Comparison of ENCODE assay signal across 28 cellular contexts in the genomic region with DNA sequence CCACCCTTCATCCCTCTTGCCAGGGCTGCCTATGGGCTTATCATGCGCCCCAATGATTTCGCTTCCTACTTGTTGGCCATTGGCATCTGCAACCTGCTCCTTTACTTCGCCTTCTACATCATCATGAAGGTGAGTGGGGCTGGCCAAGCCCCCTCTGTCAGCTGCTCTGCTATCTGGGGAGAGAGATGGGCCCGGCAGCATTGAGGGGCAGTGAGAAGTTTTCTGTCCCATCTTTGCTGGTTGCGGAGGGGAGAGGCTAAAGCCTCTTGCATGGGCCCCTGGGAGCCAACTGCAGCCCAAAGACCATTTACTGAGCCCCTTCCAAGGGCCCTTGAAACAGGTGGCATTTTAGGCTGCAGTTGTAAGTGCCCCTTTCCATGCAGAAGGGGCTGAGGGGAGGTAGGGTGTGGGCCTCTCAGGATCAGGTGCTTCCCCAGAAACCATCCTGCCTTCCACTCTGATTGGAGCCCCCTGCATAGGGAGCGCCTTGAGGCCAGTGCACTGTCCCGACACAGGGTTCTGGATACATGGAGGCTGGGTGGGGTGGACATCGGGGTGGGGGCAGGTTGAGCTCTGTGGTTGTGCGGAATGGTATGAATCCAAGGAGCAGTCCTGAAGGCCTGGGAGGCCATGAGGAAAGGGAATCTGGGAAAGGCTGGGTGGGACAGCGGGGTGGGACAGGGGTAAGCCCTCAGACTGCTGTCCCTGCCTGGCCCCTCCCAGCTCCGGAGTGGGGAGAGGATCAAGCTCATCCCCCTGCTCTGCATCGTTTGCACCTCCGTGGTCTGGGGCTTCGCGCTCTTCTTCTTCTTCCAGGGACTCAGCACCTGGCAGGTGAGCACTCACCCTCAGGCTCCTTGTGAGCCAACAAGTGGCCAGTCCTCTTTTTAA. TPM values are rescaled to one million over a fixed set of nuclear protein-coding genes. Genes with fewer than 3 reads are reported as not detected.
DNase-seq lines count a peak whose midpoint lies in the region; ATAC-seq and TF ChIP-seq lines count a peak whose summit lies in the region.
"Had no signal": no experiment of that assay in that cellular context is flagged by ENCODE, and none has a peak within 500 bp of the region (broad histone marks: within the 10 kb centered on the region; RNA-seq: fewer than 3 reads in every experiment).

No MANE protein-coding gene starts in this region.

- H3K18ac ChIP-seq in IMR-90 (ENCODE audit: low read depth, low read length), result no peak overlapping the region

- no peak overlapping the region for H3K4me2 ChIP-seq in IMR-90 (ENCODE audit: low read depth, low read length)
- H3K4me2 ChIP-seq: KMS-11, PC-9 had no signal

- BruUV-seq in IMR-90 (replicated peaks; lab: Mats Ljungman, UMichigan), result no TSS peak

- H2AK5ac ChIP-seq in IMR-90 (ENCODE audit: low read depth, low read length), result peak overlapping the region; percentile 21; the same call in 1 of the 2 replicates

- H3K27me3 Mint-ChIP-seq in activated naive CD8-positive, alpha-beta T cell, result no peaks in the 10 kb centered on the region
- H3K27me3 Mint-ChIP-seq in activated naive CD8-positive, alpha-beta T cell treated with anti-CD3 and anti-CD28 coated beads for 36 hours, result no peaks in the 10 kb centered on the region
- H3K27me3 Mint-ChIP-seq in effector memory CD8-positive, alpha-beta T cell, result no peaks in the 10 kb centered on the region
- H3K27me3 Mint-ChIP-seq: type B pancreatic cell had no signal

- TF ChIP-seq POLR2A in IMR-90 (IDR thresholded peaks at IDR 0.05; ENCODE audit: low read depth, low read length), result no peak

- CTCF ChIA-PET in IMR-90 (lab: Yijun Ruan, JAX), result interaction anchor here (0.6 kb wide), 1 partner anchor 455 kb away, joined by 8 read pairs; no protein-coding TSS in a partner anchor

- H3K23ac ChIP-seq in IMR-90 (ENCODE audit: low read depth, low read length), result no peak overlapping the region

- H3K27ac Mint-ChIP-seq in activated naive CD8-positive, alpha-beta T cell, result peak overlapping the region; percentile 50
- H3K27ac Mint-ChIP-seq in activated naive CD8-positive, alpha-beta T cell treated with anti-CD3 and anti-CD28 coated beads for 36 hours, result no peak overlapping the region
- peak overlapping the region; percentile 60 to 77 for H3K27ac Mint-ChIP-seq in effector memory CD8-positive, alpha-beta T cell
- peak overlapping the region; percentile 53 for H3K27ac Mint-ChIP-seq in stimulated activated effector memory CD8-positive, alpha-beta T cell treated with anti-CD3 and anti-CD28 coated beads, Interleukin-12 subunit alpha, Interleukin-12 subunit beta, amount 100 ng/mL, for 72 hours
- H3K27ac Mint-ChIP-seq: type B pancreatic cell had no signal

- no peak overlapping the region for H2AFZ ChIP-seq in IMR-90 (replicated peaks; ENCODE audit: low read length, poor library complexity)
- H2AFZ ChIP-seq: parathyroid adenoma, PC-9 had no signal

- in situ Hi-C loops in IMR-90 (cut with MboI; ENCODE audit: low sequenced_read_pairs), result no loop called here

- no peak overlapping the region for H3K9ac ChIP-seq in IMR-90 (ENCODE audit: low read depth, low read length)
- H3K9ac ChIP-seq: KMS-11, parathyroid adenoma had no signal

- POLR2A ChIA-PET in IMR-90 (lab: Charles Lee; ENCODE audit: unreplicated experiment), result interaction anchor here (0.9 kb wide), 1 partner anchor 13 kb away, joined by 5 read pairs; no protein-coding TSS in a partner anchor

- 94% methylated on average over 4 of the region's 15 CpGs; no CpG with 5 or more reads in 1 of the 2 experiments for WGBS in IMR-90 (ENCODE audit: extremely low coverage in 2 of 2, insufficient read length in 1 of 2), 2 experiments

- no peak for DNase-seq in activated naive CD8-positive, alpha-beta T cell treated with anti-CD3 and anti-CD28 coated beads for 36 hours
- no peak for DNase-seq in IMR-90
- no peak for DNase-seq in effector memory CD8-positive, alpha-beta T cell
- no peak for DNase-seq in stimulated activated effector memory CD8-positive, alpha-beta T cell treated with anti-CD3 and anti-CD28 coated beads, Interleukin-12 subunit alpha, Interleukin-12 subunit beta, amount 100 ng/mL, for 72 hours (ENCODE audit: low spot score in 2 of 2)
- no peak for DNase-seq in C1 segment of cervical spinal cord (lab: John Stamatoyannopoulos, UW)
- no peak for DNase-seq in NCI-H446 (lab: John Stamatoyannopoulos, UW)
- DNase-seq: activated CD4-positive, alpha-beta T cell treated with anti-CD3 and anti-CD28 coated beads, Interleukin-2, amount 50 U/mL, for 4 hours; activated CD4-positive, CD25-positive, alpha-beta regulatory T cell; activated CD8-positive, alpha-beta memory T cell treated with anti-CD3 and anti-CD28 coated beads, Interleukin-2, amount 50 U/mL, for 4 hours; amygdala; BE2C; DND-41; effector CD4-positive, alpha-beta T cell; HCEC 1CT; NCI-H1694; NCI-H510A treated with DMSO at 0.1 percent for 48 hours; PC-9; SHP77; stimulated activated CD4-positive, alpha-beta T cell treated with anti-CD3 and anti-CD28 coated beads, Interleukin-2, amount 100 ng/mL, for 24 hours; substantia nigra had no signal

- no peak overlapping the region for H2BK15ac ChIP-seq in IMR-90 (ENCODE audit: low read depth, low read length)

- ATAC-seq in IMR-90 (ENCODE audit: low read depth) (no peak), HG03442 (IDR thresholded peaks at IDR 0.05; ENCODE audit: unreplicated experiment) (no peak)
- ATAC-seq in effector memory CD8-positive, alpha-beta T cell (replicated peaks), result no peak
- no peak for ATAC-seq in stimulated activated effector memory CD8-positive, alpha-beta T cell treated with anti-CD3 and anti-CD28 coated beads, Interleukin-12 subunit alpha, Interleukin-12 subunit beta, amount 100 ng/mL, for 72 hours

- H2BK20ac ChIP-seq in IMR-90 (ENCODE audit: low read depth, low read length), result no peak overlapping the region

- H3K9me3 ChIP-seq in IMR-90 (ENCODE audit: control insufficient read depth, insufficient read depth, low read length), result no peaks in the 10 kb centered on the region
- H3K9me3 ChIP-seq: BE2C, breast epithelium, right atrium auricular region had no signal

- H2BK120ac ChIP-seq in IMR-90 (ENCODE audit: low read depth, low read length), result no peak overlapping the region

- intact Hi-C loops in IMR-90 (cut with micrococcal nuclease), result no loop called here

- H4K91ac ChIP-seq in IMR-90 (ENCODE audit: insufficient read depth, low read depth, low read length), result no peak overlapping the region

- H3K4me3 Mint-ChIP-seq in activated naive CD8-positive, alpha-beta T cell, result no peak overlapping the region
- no peak overlapping the region for H3K4me3 Mint-ChIP-seq in activated naive CD8-positive, alpha-beta T cell treated with anti-CD3 and anti-CD28 coated beads for 36 hours
- H3K4me3 Mint-ChIP-seq in effector memory CD8-positive, alpha-beta T cell, result no peak overlapping the region
- no peak overlapping the region for H3K4me3 Mint-ChIP-seq in stimulated activated effector memory CD8-positive, alpha-beta T cell treated with anti-CD3 and anti-CD28 coated beads, Interleukin-12 subunit alpha, Interleukin-12 subunit beta, amount 100 ng/mL, for 72 hours
- H3K4me3 Mint-ChIP-seq: nephron, type B pancreatic cell had no signal

- no peak overlapping the region for H3K27ac ChIP-seq in IMR-90 (ENCODE audit: insufficient read depth, low read length)
- H3K27ac ChIP-seq: KMS-11, parathyroid adenoma, PC-9, right atrium auricular region had no signal

- dilution Hi-C loops in IMR-90 (cut with HindIII; ENCODE audit: low sequenced_read_pairs, unreplicated experiment), result no loop called here

- TF ChIP-seq RAD21 in IMR-90 (IDR thresholded peaks at IDR 0.05; ENCODE audit: low read length), result no peak

- H3K36me3 Mint-ChIP-seq in activated naive CD8-positive, alpha-beta T cell, result no peaks in the 10 kb centered on the region
- H3K36me3 Mint-ChIP-seq in activated naive CD8-positive, alpha-beta T cell treated with anti-CD3 and anti-CD28 coated beads for 36 hours, result peaks cover 6% of the 10 kb centered on the region
- peaks cover 21% of the 10 kb centered on the region for H3K36me3 Mint-ChIP-seq in effector memory CD8-positive, alpha-beta T cell (ENCODE audit: insufficient read depth)
- H3K36me3 Mint-ChIP-seq in stimulated activated effector memory CD8-positive, alpha-beta T cell treated with anti-CD3 and anti-CD28 coated beads, Interleukin-12 subunit alpha, Interleukin-12 subunit beta, amount 100 ng/mL, for 72 hours, result peaks cover 14% of the 10 kb centered on the region

- H3K56ac ChIP-seq in IMR-90 (ENCODE audit: extremely low read depth, insufficient read depth, low read length), result no peak overlapping the region

- no peak for TF ChIP-seq CTCF in IMR-90 (conservative IDR thresholded peaks at IDR 0.05; ENCODE audit: low read depth, low read length)

- H4K5ac ChIP-seq in IMR-90 (ENCODE audit: low read depth, low read length), result no peak overlapping the region

- H3K9me3 Mint-ChIP-seq in activated naive CD8-positive, alpha-beta T cell (ENCODE audit: low read depth), result no peaks in the 10 kb centered on the region
- no peaks in the 10 kb centered on the region for H3K9me3 Mint-ChIP-seq in activated naive CD8-positive, alpha-beta T cell treated with anti-CD3 and anti-CD28 coated beads for 36 hours
- H3K9me3 Mint-ChIP-seq in effector memory CD8-positive, alpha-beta T cell, result no peaks in the 10 kb centered on the region
- no peaks in the 10 kb centered on the region for H3K9me3 Mint-ChIP-seq in stimulated activated effector memory CD8-positive, alpha-beta T cell treated with anti-CD3 and anti-CD28 coated beads, Interleukin-12 subunit alpha, Interleukin-12 subunit beta, amount 100 ng/mL, for 72 hours
- H3K9me3 Mint-ChIP-seq: nephron, type B pancreatic cell had no signal

- H2BK5ac ChIP-seq in IMR-90 (ENCODE audit: low read depth, low read length, poor library complexity, severe bottlenecking), result no peak overlapping the region

- no peaks in the 10 kb centered on the region for H3K27me3 ChIP-seq in IMR-90 (ENCODE audit: control insufficient read depth, insufficient read depth, low read length)
- H3K27me3 ChIP-seq: BE2C, breast epithelium, right atrium auricular region had no signal

- H3K4me1 Mint-ChIP-seq in activated naive CD8-positive, alpha-beta T cell (ENCODE audit: low read depth), result peaks cover 2% of the 10 kb centered on the region
- no peaks in the 10 kb centered on the region for H3K4me1 Mint-ChIP-seq in activated naive CD8-positive, alpha-beta T cell treated with anti-CD3 and anti-CD28 coated beads for 36 hours
- H3K4me1 Mint-ChIP-seq in effector memory CD8-positive, alpha-beta T cell (ENCODE audit: low read depth in 2 of 2), result peaks cover 4 to 7% of the 10 kb centered on the region in 2 donors
- H3K4me1 Mint-ChIP-seq in stimulated activated effector memory CD8-positive, alpha-beta T cell treated with anti-CD3 and anti-CD28 coated beads, Interleukin-12 subunit alpha, Interleukin-12 subunit beta, amount 100 ng/mL, for 72 hours, result no peaks in the 10 kb centered on the region

- no peak overlapping the region for H3K4ac ChIP-seq in IMR-90 (ENCODE audit: low read depth, low read length)

- H3K4me3 ChIP-seq in IMR-90 (ENCODE audit: insufficient read depth, low read depth, low read length), result no peak overlapping the region
- H3K4me3 ChIP-seq: breast epithelium, PC-9, right atrium auricular region had no signal

- peak overlapping the region; percentile 42 for H2AK9ac ChIP-seq in IMR-90 (replicated peaks; ENCODE audit: low read depth, low read length, poor library complexity)

- H4K20me1 ChIP-seq in IMR-90 (ENCODE audit: insufficient read depth, low read length), result no peaks in the 10 kb centered on the region; the same call in 1 of the 2 replicates

- peaks cover 10% of the 10 kb centered on the region for H3K9me1 ChIP-seq in IMR-90 (ENCODE audit: insufficient read depth, low read length)

- H3K14ac ChIP-seq in IMR-90 (replicated peaks; ENCODE audit: low read depth, low read length), result no peak overlapping the region

- peaks cover 52% of the 10 kb centered on the region for H3K36me3 ChIP-seq in IMR-90 (ENCODE audit: control insufficient read depth, insufficient read depth, low read length)
- H3K36me3 ChIP-seq: breast epithelium had no signal

- H3K79me1 ChIP-seq in IMR-90 (ENCODE audit: low read depth in 1 of 2, low read length in 2 of 2), result peaks cover 6 to 18% of the 10 kb centered on the region in 2 experiments; a peak in 3 of 4 replicates

- H4K8ac ChIP-seq in IMR-90 (ENCODE audit: low read depth in 2 of 2, low read length in 2 of 2), result no peak overlapping the region

- H3K4me1 ChIP-seq in IMR-90 (ENCODE audit: control insufficient read depth, insufficient read depth, low read length), result peaks cover 9% of the 10 kb centered on the region
- H3K4me1 ChIP-seq: BE2C, parathyroid adenoma had no signal

RNA-seq across cellular contexts. Expression of gene TAGLN, which starts 5.8 kb away (rescaled TPM):
- 1 to 10 TPM; 2.0 TPM for total RNA-seq in activated naive CD8-positive, alpha-beta T cell treated with anti-CD3 and anti-CD28 coated beads for 36 hours
- total RNA-seq in IMR-90 (2012; rRNA removed), result 1,558 and 2,558 TPM in 2 replicates
- 3,760 and 3,780 TPM in 2 replicates for polyA plus RNA-seq in IMR-90 (2012; rRNA removed)
- polyA plus RNA-seq in IMR-90 (2012; cell fraction: cytosol; rRNA removed), result 3,517 and 4,395 TPM in 2 replicates
- 1,556 and 1,814 TPM in 2 replicates for polyA plus RNA-seq in IMR-90 (2012; cell fraction: nucleus; rRNA removed; ENCODE audit: low replicate concordance)

RNA-seq across cellular contexts. Expression of gene SIDT2, which starts 14.8 kb away (rescaled TPM):
- total RNA-seq in activated naive CD8-positive, alpha-beta T cell treated with anti-CD3 and anti-CD28 coated beads for 36 hours, result 1 to 10 TPM; 8.0 to 8.7 TPM
- total RNA-seq in IMR-90 (2012; rRNA removed), result 6.7 and 7.3 TPM in 2 replicates
- polyA plus RNA-seq in IMR-90 (2012; rRNA removed), result 29.7 and 30.3 TPM in 2 replicates
- polyA plus RNA-seq in IMR-90 (2012; cell fraction: cytosol; rRNA removed), result 13.2 and 30.9 TPM in 2 replicates
- polyA plus RNA-seq in IMR-90 (2012; cell fraction: nucleus; rRNA removed; ENCODE audit: low replicate concordance), result 68.9 and 117 TPM in 2 replicates

RNA-seq across cellular contexts. Expression of gene PCSK7, which starts 38.5 kb away (rescaled TPM):
- total RNA-seq in activated naive CD8-positive, alpha-beta T cell treated with anti-CD3 and anti-CD28 coated beads for 36 hours, result 10 to 100 TPM; 85.0 to 85.9 TPM
- 35.8 and 36.7 TPM in 2 replicates for total RNA-seq in IMR-90 (2012; rRNA removed)
- 48.4 and 54.3 TPM in 2 replicates for polyA plus RNA-seq in IMR-90 (2012; rRNA removed)
- 30.1 and 48.3 TPM in 2 replicates for polyA plus RNA-seq in IMR-90 (2012; cell fraction: cytosol; rRNA removed)
- polyA plus RNA-seq in IMR-90 (2012; cell fraction: nucleus; rRNA removed; ENCODE audit: low replicate concordance), result 117 and 148 TPM in 2 replicates

RNA-seq across cellular contexts. Expression of gene RNF214, which starts 39.1 kb away (rescaled TPM):
- 10 to 100 TPM; 16.6 to 17.3 TPM for total RNA-seq in activated naive CD8-positive, alpha-beta T cell treated with anti-CD3 and anti-CD28 coated beads for 36 hours
- total RNA-seq in IMR-90 (2012; rRNA removed), result 7.5 and 7.9 TPM in 2 replicates
- 14.8 and 16.1 TPM in 2 replicates for polyA plus RNA-seq in IMR-90 (2012; rRNA removed)
- 5.5 and 11.0 TPM in 2 replicates for polyA plus RNA-seq in IMR-90 (2012; cell fraction: cytosol; rRNA removed)
- polyA plus RNA-seq in IMR-90 (2012; cell fraction: nucleus; rRNA removed; ENCODE audit: low replicate concordance), result 18.9 and 25.0 TPM in 2 replicates

RNA-seq across cellular contexts. Expression of gene PAFAH1B2, which starts 49.3 kb away (rescaled TPM):
- 10 to 100 TPM; 67.5 to 67.6 TPM for total RNA-seq in activated naive CD8-positive, alpha-beta T cell treated with anti-CD3 and anti-CD28 coated beads for 36 hours
- total RNA-seq in IMR-90 (2012; rRNA removed), result 213 and 280 TPM in 2 replicates
- polyA plus RNA-seq in IMR-90 (2012; rRNA removed), result 24.2 and 29.8 TPM in 2 replicates
- 10.3 and 25.1 TPM in 2 replicates for polyA plus RNA-seq in IMR-90 (2012; cell fraction: cytosol; rRNA removed)
- polyA plus RNA-seq in IMR-90 (2012; cell fraction: nucleus; rRNA removed; ENCODE audit: low replicate concordance), result 7.3 and 18.9 TPM in 2 replicates

Comparison
In these comparisons a context has a peak if more than half of its experiments do, and no peak if none do; other contexts are left out.
1. RNA of gene TAGLN, which starts 5.8 kb away (total RNA-seq): 1,558 to 2,558 TPM in IMR-90; 2.0 TPM in activated naive CD8-positive, alpha-beta T cell treated with anti-CD3 and anti-CD28 coated beads for 36 hours; every median in the first group is over 100 times any median in the second.